In the genomic region with DNA sequence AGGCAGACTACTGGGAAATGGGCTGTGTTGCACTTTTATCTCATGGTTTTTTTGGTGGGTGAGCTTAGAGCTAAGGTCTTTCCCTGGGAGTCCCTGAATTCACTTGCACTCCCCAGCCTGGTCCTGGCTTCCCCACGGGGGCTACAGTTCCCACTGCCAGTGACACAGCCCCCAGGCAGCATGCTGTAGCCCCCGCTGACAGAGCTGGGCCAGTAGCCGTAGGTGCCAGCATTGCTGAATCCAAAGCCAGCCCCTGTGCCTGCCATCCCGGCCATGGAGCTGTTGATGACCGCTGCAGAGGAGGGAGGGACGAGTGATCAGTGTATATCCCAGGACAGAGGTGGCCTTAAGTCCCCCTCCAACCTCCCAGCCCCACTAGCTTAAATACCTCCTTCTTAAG, we compare ENCODE assay signal across 20 cellular contexts. TPM values are rescaled to one million over a fixed set of nuclear protein-coding genes. Genes with fewer than 3 reads are reported as not detected.
DNase-seq lines count a peak whose midpoint lies in the region; ATAC-seq lines count a peak whose summit lies in the region.
"Had no signal": no experiment of that assay in that cellular context is flagged by ENCODE, and none has a peak within 500 bp of the region (broad histone marks: within the 10 kb centered on the region; RNA-seq: fewer than 3 reads in every experiment).

No MANE protein-coding gene starts in this region.

- peaks cover 74% of the 10 kb centered on the region for H3K4me1 ChIP-seq in CD4-positive, alpha-beta memory T cell (ENCODE audit: insufficient read depth, low read length)
- H3K4me1 ChIP-seq: BE2C had no signal

- no peaks in the 10 kb centered on the region for H3K36me3 Mint-ChIP-seq in CD4-positive, alpha-beta memory T cell

- no peak overlapping the region for H3K4me3 ChIP-seq in CD4-positive, alpha-beta memory T cell (ENCODE audit: low read length in 2 of 2)

- POLR2A ChIA-PET in CD4-positive, alpha-beta memory T cell (lab: Charles Lee; ENCODE audit: partially characterized antibody), result interaction anchor here (5.3 kb wide), 1 partner anchor 23 kb away, joined by 54 read pairs; no protein-coding TSS in a partner anchor

- no peak for ATAC-seq in HG02588 (IDR thresholded peaks at IDR 0.05; ENCODE audit: unreplicated experiment)

- CTCF ChIA-PET in CD4-positive, alpha-beta memory T cell (lab: Charles Lee; ENCODE audit: partially characterized antibody), result interaction anchor here (1.2 to 1.6 kb wide), 3 partner anchors 22 to 263 kb away, joined by 3 to 11 read pairs (median 5); no protein-coding TSS in a partner anchor

- H3K9me3 ChIP-seq in CD4-positive, alpha-beta memory T cell (ENCODE audit: control insufficient read depth in 1 of 2, low read length in 2 of 2), result no peaks in the 10 kb centered on the region
- H3K9me3 ChIP-seq: BE2C had no signal

- peak; percentile 5 to 9 for DNase-seq in activated T-cell treated with anti-CD3 and anti-CD28 coated beads, Interleukin-2, amount 50 U/mL, for 48 hours
- DNase-seq in activated T-cell treated with anti-CD3 and anti-CD28 coated beads for 4 hours (no peak), ecto neural progenitor cell (ENCODE audit: low spot score) (peak; percentile 40), posterior vena cava (ENCODE audit: low spot score) (peak; percentile 52), SK-N-DZ (ENCODE audit: low spot score) (no peak), NCI-H1105 treated with DMSO at 0.1 percent for 48 hours (lab: John Stamatoyannopoulos, UW) (no peak)
- no peak for DNase-seq in CD4-positive, alpha-beta memory T cell
- DNase-seq: BE2C, IMR-90, NCI-H1417 treated with DMSO at 0.1 percent for 48 hours, NCI-H187 treated with DMSO at 0.1 percent for 48 hours, NCI-H345, NCI-H524 treated with DMSO at 0.1 percent for 48 hours, SHP77 treated with DMSO at 0.1 percent for 48 hours had no signal

- intact Hi-C loops in CD4-positive, alpha-beta memory T cell (cut with micrococcal nuclease), result no loop called here
- intact Hi-C loops in posterior vena cava (cut with DNase I), result no loop called here

- H3K9me3 Mint-ChIP-seq in CD4-positive, alpha-beta memory T cell, result no peaks in the 10 kb centered on the region
- H3K9me3 Mint-ChIP-seq: CD8-positive, alpha-beta memory T cell had no signal

- no peaks in the 10 kb centered on the region for H3K27me3 ChIP-seq in CD4-positive, alpha-beta memory T cell (ENCODE audit: insufficient read depth, low read length)

- peaks cover 4 to 6% of the 10 kb centered on the region in 2 donors for H3K27me3 Mint-ChIP-seq in CD4-positive, alpha-beta memory T cell

- no peak overlapping the region for H3K27ac ChIP-seq in CD4-positive, alpha-beta memory T cell (ENCODE audit: low read depth, low read length)

- no peak overlapping the region for H3K4me3 Mint-ChIP-seq in CD4-positive, alpha-beta memory T cell

- H3K27ac Mint-ChIP-seq in CD4-positive, alpha-beta memory T cell, result peak overlapping the region in 6 of 7 donors; percentile 54 to 92 (median 74)

- peaks cover 24 to 93% (median 67%) of the 10 kb centered on the region in 4 donors for H3K4me1 Mint-ChIP-seq in CD4-positive, alpha-beta memory T cell

- no peaks in the 10 kb centered on the region for H3K36me3 ChIP-seq in CD4-positive, alpha-beta memory T cell (ENCODE audit: insufficient read depth, low read length)
- H3K36me3 ChIP-seq: BE2C had no signal

RNA-seq across cellular contexts. Expression of gene KRT72, which starts 6.9 kb away (rescaled TPM):
- 1 to 10 TPM; 7.7 to 8.4 TPM for total RNA-seq in CD4-positive, alpha-beta memory T cell
- not detected for polyA plus RNA-seq in CD4-positive, alpha-beta memory T cell
- not detected for total RNA-seq in posterior vena cava
- polyA plus RNA-seq in SK-N-DZ (2014; cell fraction: cytosol; rRNA removed), result not detected in 2 replicates
- polyA plus RNA-seq in SK-N-DZ (2014; cell fraction: nucleus; rRNA removed), result not detected in 2 replicates
- total RNA-seq: CD8-positive, alpha-beta memory T cell; H4; HT-29; IMR-90; M059J; RPMI7951 had no signal
- polyA plus RNA-seq: CD8-positive, alpha-beta memory T cell; IMR-90 had no signal

RNA-seq across cellular contexts. Expression of gene KRT73, which starts 10.2 kb away (rescaled TPM):
- total RNA-seq in CD4-positive, alpha-beta memory T cell, result 1 to 10 TPM; 5.7 to 6.0 TPM
- polyA plus RNA-seq in CD4-positive, alpha-beta memory T cell, result 1 to 10 TPM; 1.2 to 1.3 TPM
- not detected for total RNA-seq in posterior vena cava
- polyA plus RNA-seq in SK-N-DZ (2014; cell fraction: cytosol; rRNA removed), result not detected in 2 replicates
- not detected in 2 replicates for polyA plus RNA-seq in SK-N-DZ (2014; cell fraction: nucleus; rRNA removed)
- total RNA-seq: H4, HT-29, IMR-90, M059J, RPMI7951 had no signal
- polyA plus RNA-seq: IMR-90 had no signal

RNA-seq across cellular contexts. Expression of gene KRT74, which starts 34.5 kb away (rescaled TPM):
- not detected for total RNA-seq in CD4-positive, alpha-beta memory T cell
- not detected for polyA plus RNA-seq in CD4-positive, alpha-beta memory T cell
- total RNA-seq in posterior vena cava, result not detected
- not detected in 2 replicates for polyA plus RNA-seq in SK-N-DZ (2014; cell fraction: cytosol; rRNA removed)
- not detected in 2 replicates for polyA plus RNA-seq in SK-N-DZ (2014; cell fraction: nucleus; rRNA removed)
- total RNA-seq: CD8-positive, alpha-beta memory T cell; H4; HT-29; IMR-90; M059J; RPMI7951 had no signal
- polyA plus RNA-seq: CD8-positive, alpha-beta memory T cell; IMR-90 had no signal

RNA-seq across cellular contexts. Expression of gene KRT2, which starts 43.9 kb away (rescaled TPM):
- total RNA-seq in CD4-positive, alpha-beta memory T cell, result under 1 TPM; 0.23 to 0.39 TPM
- polyA plus RNA-seq in CD4-positive, alpha-beta memory T cell, result under 1 TPM; 0.08 to 0.20 TPM
- not detected for total RNA-seq in posterior vena cava
- not detected in 2 replicates for polyA plus RNA-seq in SK-N-DZ (2014; cell fraction: cytosol; rRNA removed)
- not detected in 2 replicates for polyA plus RNA-seq in SK-N-DZ (2014; cell fraction: nucleus; rRNA removed)
- total RNA-seq: CD8-positive, alpha-beta memory T cell; HT-29; IMR-90; M059J; RPMI7951 had no signal
- polyA plus RNA-seq: IMR-90 had no signal

RNA-seq across cellular contexts. Expression of gene KRT71, which starts 55.2 kb away (rescaled TPM):
- total RNA-seq in CD4-positive, alpha-beta memory T cell, result not detected
- polyA plus RNA-seq in CD4-positive, alpha-beta memory T cell, result not detected
- total RNA-seq in posterior vena cava, result not detected
- not detected in 2 replicates for polyA plus RNA-seq in SK-N-DZ (2014; cell fraction: cytosol; rRNA removed)
- polyA plus RNA-seq in SK-N-DZ (2014; cell fraction: nucleus; rRNA removed), result not detected in 2 replicates
- total RNA-seq: CD8-positive, alpha-beta memory T cell; H4; HT-29; IMR-90; M059J; RPMI7951 had no signal
- polyA plus RNA-seq: CD8-positive, alpha-beta memory T cell; IMR-90 had no signal

Comparison
In these comparisons a context has a peak if more than half of its experiments do, and no peak if none do; other contexts are left out.
1. DNase-seq: peak in activated T-cell treated with anti-CD3 and anti-CD28 coated beads, Interleukin-2, amount 50 U/mL, for 48 hours (2 of 2), ecto neural progenitor cell (single experiment) and posterior vena cava (single experiment); none in activated T-cell treated with anti-CD3 and anti-CD28 coated beads for 4 hours (single experiment), CD4-positive, alpha-beta memory T cell (0 of 5), SK-N-DZ (single experiment) and NCI-H1105 treated with DMSO at 0.1 percent for 48 hours (single experiment).
2. RNA of gene KRT72, which starts 6.9 kb away (total RNA-seq): 7.7 to 8.4 TPM in CD4-positive, alpha-beta memory T cell; not detected in posterior vena cava; every median in the first group is over 4 times any median in the second.
3. RNA of gene KRT73, which starts 10.2 kb away (total RNA-seq): 5.7 to 6.0 TPM in CD4-positive, alpha-beta memory T cell; not detected in posterior vena cava; every median in the first group is over 4 times any median in the second.